10 cellular contexts compared by ENCODE assay signal in genomic region chr5:172123269-172123692, GRCh38.
A peak's percentile ranks its signal among the peaks of the same experiment; 100 is the strongest.
DNase-seq lines count a peak whose midpoint lies in the region; ATAC-seq and TF ChIP-seq lines count a peak whose summit lies in the region.
"Had no signal": no experiment of that assay in that cellular context is flagged by ENCODE, and none has a peak within 500 bp of the region (broad histone marks: within the 10 kb centered on the region; RNA-seq: fewer than 3 reads in every experiment).

No MANE protein-coding gene starts in this region.

- H3K4me3 ChIP-seq in psoas muscle: no peak overlapping the region
- H3K4me3 ChIP-seq: Peyer's patch had no signal

- ATAC-seq in psoas muscle: peak in 3 of 4 donors; percentile 51 to 65 (median 60)
- ATAC-seq in activated CD4-positive, alpha-beta T cell treated with anti-CD3 and anti-CD28 coated beads for 36 hours: no peak
- ATAC-seq in HG03097 (IDR thresholded peaks at IDR 0.05; ENCODE audit: low FRiP score, unreplicated experiment): no peak

- no peak overlapping the region for H3K27ac Mint-ChIP-seq in activated CD4-positive, alpha-beta T cell treated with anti-CD3 and anti-CD28 coated beads for 36 hours

- no peak overlapping the region for H3K27ac ChIP-seq in psoas muscle
- H3K27ac ChIP-seq: Peyer's patch had no signal

- DNase-seq in NCI-H2029 (lab: John Stamatoyannopoulos, UW) (peak; percentile 37), NCI-H2029 treated with DMSO at 0.1 percent for 48 hours (lab: John Stamatoyannopoulos, UW) (no peak), T1000 (lab: John Stamatoyannopoulos, UW) (peak; percentile 12), glomerular visceral epithelial cell (ENCODE audit: extremely low spot score) (peak; percentile 60), psoas muscle (peak; percentile 59 to 74), NCI-H510A treated with DMSO at 0.1 percent for 48 hours (lab: John Stamatoyannopoulos, UW) (no peak)
- DNase-seq in activated CD4-positive, alpha-beta T cell treated with anti-CD3 and anti-CD28 coated beads for 36 hours: no peak
- DNase-seq: naive B cell had no signal

- H3K36me3 Mint-ChIP-seq in activated CD4-positive, alpha-beta T cell treated with anti-CD3 and anti-CD28 coated beads for 36 hours (ENCODE audit: low read depth): peaks cover 37% of the 10 kb centered on the region

- H3K27me3 ChIP-seq in psoas muscle (ENCODE audit: insufficient read depth in 3 of 3, low read length in 2 of 3): no peaks in the 10 kb centered on the region
- H3K27me3 ChIP-seq: Peyer's patch had no signal

- no peak overlapping the region for H3K4me3 Mint-ChIP-seq in activated CD4-positive, alpha-beta T cell treated with anti-CD3 and anti-CD28 coated beads for 36 hours
- H3K4me3 Mint-ChIP-seq: naive B cell had no signal

- H3K4me1 Mint-ChIP-seq in activated CD4-positive, alpha-beta T cell treated with anti-CD3 and anti-CD28 coated beads for 36 hours: peaks cover 24% of the 10 kb centered on the region

- H3K27me3 Mint-ChIP-seq in activated CD4-positive, alpha-beta T cell treated with anti-CD3 and anti-CD28 coated beads for 36 hours: no peaks in the 10 kb centered on the region
- H3K27me3 Mint-ChIP-seq: naive B cell had no signal

- POLR2A ChIA-PET in activated CD4-positive, alpha-beta T cell treated with anti-CD3 and anti-CD28 coated beads for 36 hours (lab: Charles Lee): interaction anchor here (0.6 to 0.9 kb wide), 2 partner anchors 10 to 11 kb away, joined by 3 to 5 read pairs; no protein-coding TSS in a partner anchor

- no peak for TF ChIP-seq CTCF in psoas muscle (IDR thresholded peaks at IDR 0.05)

- intact Hi-C loops in psoas muscle (cut with DNase I): no loop called here
- intact Hi-C loops in activated CD4-positive, alpha-beta T cell treated with anti-CD3 and anti-CD28 coated beads for 36 hours (cut with DNase I, micrococcal nuclease): no loop called here

- no peaks in the 10 kb centered on the region for H3K4me1 ChIP-seq in psoas muscle
- H3K4me1 ChIP-seq: Peyer's patch had no signal

- CTCF ChIA-PET in activated CD4-positive, alpha-beta T cell treated with anti-CD3 and anti-CD28 coated beads for 36 hours (lab: Charles Lee): interaction anchor here (1.0 to 1.1 kb wide), 2 partner anchors 8 to 17 kb away, joined by 3 to 4 read pairs; no protein-coding TSS in a partner anchor

- 13 to 28% (median 17%) methylated on average over 4 of the region's 4 CpGs for WGBS in psoas muscle, 3 donors

- peaks cover 0 to 3% of the 10 kb centered on the region in 2 donors for H3K36me3 ChIP-seq in psoas muscle (ENCODE audit: insufficient read depth in 1 of 2, low read depth in 1 of 2)

- H3K9me3 Mint-ChIP-seq in activated CD4-positive, alpha-beta T cell treated with anti-CD3 and anti-CD28 coated beads for 36 hours (ENCODE audit: low read depth): peaks cover 3% of the 10 kb centered on the region
- H3K9me3 Mint-ChIP-seq: naive B cell had no signal

- no peaks in the 10 kb centered on the region for H3K9me3 ChIP-seq in psoas muscle
- H3K9me3 ChIP-seq: Peyer's patch had no signal

Comparison
In these comparisons a context has a peak if more than half of its experiments do, and no peak if none do; other contexts are left out.
1. DNase-seq: peak in NCI-H2029 (single experiment), T1000 (single experiment), glomerular visceral epithelial cell (single experiment) and psoas muscle (2 of 2); none in NCI-H2029 treated with DMSO at 0.1 percent for 48 hours (single experiment), activated CD4-positive, alpha-beta T cell treated with anti-CD3 and anti-CD28 coated beads for 36 hours (single experiment) and NCI-H510A treated with DMSO at 0.1 percent for 48 hours (single experiment).
2. ATAC-seq: peak in psoas muscle (3 of 4); none in activated CD4-positive, alpha-beta T cell treated with anti-CD3 and anti-CD28 coated beads for 36 hours (single experiment) and HG03097 (single experiment).